ENCODE assay signal across 8 cellular contexts in the genomic region with DNA sequence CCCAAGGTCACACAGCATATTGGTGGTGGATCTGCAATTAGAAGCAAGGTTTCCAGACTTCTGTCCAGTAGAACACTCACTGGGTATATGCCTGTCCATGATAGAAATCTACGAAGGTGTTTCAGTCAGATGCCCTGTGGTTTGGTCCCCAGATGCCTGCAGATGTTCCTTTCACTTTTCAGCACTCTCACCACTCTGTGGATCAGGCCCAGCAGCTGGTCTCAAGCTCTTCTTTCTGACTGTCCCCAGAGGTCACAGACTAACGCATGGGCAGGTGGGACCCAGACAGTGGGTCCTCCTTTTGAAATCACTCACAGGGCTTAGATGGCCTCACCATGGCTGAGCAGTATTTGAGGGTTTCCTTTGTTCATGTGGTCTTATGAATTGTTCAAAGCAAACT.
"Had no signal": no experiment of that assay in that cellular context is flagged by ENCODE, and none has a peak within 500 bp of the region (broad histone marks: within the 10 kb centered on the region; RNA-seq: fewer than 3 reads in every experiment).

No MANE protein-coding gene starts in this region.

- H3K9me3 ChIP-seq: HAP-1 had no signal

- DNase-seq: GM23248, GOT3, H7, HFFc6, KBM-7 had no signal

- H3K4me3 ChIP-seq: GM23248, HAP-1 had no signal

- ATAC-seq: HCT116, HepG2 had no signal

- H3K9ac ChIP-seq: GM23248 had no signal

- H3K27ac ChIP-seq: GM23248 had no signal

- H3K4me1 ChIP-seq: HAP-1 had no signal

- H3K36me3 ChIP-seq: HAP-1 had no signal

- H2AFZ ChIP-seq: GM23248 had no signal
